In genomic region chr7:74407958-74408357, GRCh38 we compare ENCODE assay signal across 33 cellular contexts.
"Had no signal": no experiment of that assay in that cellular context is flagged by ENCODE, and none has a peak within 500 bp of the region (broad histone marks: within the 10 kb centered on the region; RNA-seq: fewer than 3 reads in every experiment).

No MANE protein-coding gene starts in this region.

- H3K27ac ChIP-seq: ascending aorta, breast epithelium, cardiac muscle cell, colonic mucosa, epithelial cell of prostate, esophagus squamous epithelium, foreskin keratinocyte, gastrocnemius medialis, heart left ventricle, WERI-Rb-1 had no signal

- H3K36me3 ChIP-seq: breast epithelium, cardiac muscle cell, colonic mucosa, gastrocnemius medialis, WERI-Rb-1 had no signal

- FAIRE-seq: endometrium, endothelial cell of umbilical vein had no signal

- ATAC-seq: activated CD4-positive, CD25-positive, alpha-beta regulatory T cell treated with anti-CD3 and anti-CD28 coated beads, Interleukin-2, amount 50 U/mL, for 24 hours; activated CD8-positive, alpha-beta T cell treated with anti-CD3 and anti-CD28 coated beads for 36 hours; activated naive CD4-positive, alpha-beta T cell treated with anti-CD3 and anti-CD28 coated beads, Interleukin-2, amount 50 U/mL, for 72 hours; activated T-cell treated with anti-CD3 and anti-CD28 coated beads, Interleukin-2, amount 50 U/mL, for 72 hours; foreskin keratinocyte; gastrocnemius medialis; heart left ventricle; T-helper 17 cell had no signal

- H3K4me3 ChIP-seq: ascending aorta, breast epithelium, cardiac muscle cell, colonic mucosa, esophagus squamous epithelium, gastrocnemius medialis, heart left ventricle had no signal

- H3K27me3 ChIP-seq: ascending aorta, breast epithelium, cardiac muscle cell, colonic mucosa, foreskin keratinocyte, gastrocnemius medialis, heart left ventricle had no signal

- DNase-seq: activated B cell treated with CpG ODN at 0.5 μM for 24 hours; activated CD4-positive, alpha-beta T cell treated with anti-CD3 and anti-CD28 coated beads for 48 hours; activated CD4-positive, alpha-beta T cell treated with anti-CD3 and anti-CD28 coated beads, Interleukin-2, amount 50 U/mL, for 1 hour; activated CD4-positive, alpha-beta T cell treated with anti-CD3 and anti-CD28 coated beads, Interleukin-2, amount 50 U/mL, for 48 hours; activated CD8-positive, alpha-beta memory T cell treated with anti-CD3 and anti-CD28 coated beads for 24 hours; activated CD8-positive, alpha-beta T cell treated with anti-CD3 and anti-CD28 coated beads for 36 hours; activated gamma-delta T cell; activated naive CD4-positive, alpha-beta T cell; activated naive CD4-positive, alpha-beta T cell treated with anti-CD3 and anti-CD28 coated beads, Interleukin-2, amount 10 ng/mL, durations not matched to agents 7 days and 5 days; activated naive CD8-positive, alpha-beta T cell treated with anti-CD3 and anti-CD28 coated beads, Interleukin-2, amount 10 ng/mL, durations not matched to agents 7 days and 5 days; activated T-cell treated with anti-CD3 and anti-CD28 coated beads, Interleukin-2, amount 50 U/mL, for 1 hour; activated T-cell treated with anti-CD3 and anti-CD28 coated beads, Interleukin-2, amount 50 U/mL, for 72 hours; central memory CD4-positive, alpha-beta T cell; cerebellar nuclear complex; colonic mucosa; effector CD8-positive, alpha-beta T cell; esophagus squamous epithelium; foreskin keratinocyte; gastrocnemius medialis; glutamatergic neuron; T-helper 1 cell; T-helper 17 cell; T1000 had no signal

- H3K9me3 ChIP-seq: ascending aorta, breast epithelium, colonic mucosa, esophagus squamous epithelium, gastrocnemius medialis, heart left ventricle had no signal

- H3K4me1 ChIP-seq: ascending aorta, breast epithelium, colonic mucosa, esophagus squamous epithelium, foreskin keratinocyte, gastrocnemius medialis, heart left ventricle had no signal
